ENCODE assay signal across 12 cellular contexts in genomic region chr11:59901306-59901705, GRCh38. TPM values are rescaled to one million over a fixed set of nuclear protein-coding genes. Genes with fewer than 3 reads are reported as not detected.
DNase-seq lines count a peak whose midpoint lies in the region; FAIRE-seq and TF ChIP-seq lines count a peak whose summit lies in the region.
"Had no signal": no experiment of that assay in that cellular context is flagged by ENCODE, and none has a peak within 500 bp of the region (broad histone marks: within the 10 kb centered on the region; RNA-seq: fewer than 3 reads in every experiment).

No MANE protein-coding gene starts in this region.

- H3F3A ChIP-seq in Loucy (ENCODE audit: low read depth), result peaks cover 5% of the 10 kb centered on the region; the same call in 1 of the 2 replicates

- no peak overlapping the region for H3K4me3 Mint-ChIP-seq in T-helper 2 cell treated with Interferon-gamma antibody and Interleukin-4, amounts not matched to agents 5 μg/mL and 100 μg/mL, for 36 hours
- H3K4me3 Mint-ChIP-seq: activated naive CD8-positive, alpha-beta T cell treated with anti-CD3 and anti-CD28 coated beads, Interleukin-2, amount 50 U/mL, for 24 hours; T-helper 1 cell treated with Interleukin-12 subunit alpha and Interleukin-12 subunit beta and Interleukin-4 antibody, amounts not matched to agents 30 μg/mL and 1 μg/mL, for 36 hours had no signal

- H4K20me1 ChIP-seq in Loucy (ENCODE audit: insufficient read depth, low read length, poor library complexity, severe bottlenecking), result no peaks in the 10 kb centered on the region
- H4K20me1 ChIP-seq in keratinocyte (ENCODE audit: control insufficient read depth, extremely low read depth, insufficient read depth, low read length), result no peaks in the 10 kb centered on the region

- no peaks in the 10 kb centered on the region for H3K27me3 ChIP-seq in Loucy (ENCODE audit: insufficient read depth, low read length, poor library complexity, severe bottlenecking)
- H3K27me3 ChIP-seq in brain microvascular endothelial cell (replicated peaks), result no peaks in the 10 kb centered on the region
- H3K27me3 ChIP-seq in keratinocyte (ENCODE audit: control insufficient read depth, extremely low read depth, insufficient read depth, low read length), result no peaks in the 10 kb centered on the region
- H3K27me3 ChIP-seq: suprapubic skin had no signal

- H3K27me3 Mint-ChIP-seq in T-helper 2 cell treated with Interferon-gamma antibody and Interleukin-4, amounts not matched to agents 5 μg/mL and 100 μg/mL, for 36 hours (ENCODE audit: low read depth), result peaks cover 4% of the 10 kb centered on the region

- no peaks in the 10 kb centered on the region for H3K9me1 ChIP-seq in keratinocyte (ENCODE audit: control insufficient read depth, extremely low read depth, insufficient read depth, low read length)

- H3K9me3 Mint-ChIP-seq in T-helper 2 cell treated with Interferon-gamma antibody and Interleukin-4, amounts not matched to agents 5 μg/mL and 100 μg/mL, for 36 hours, result no peaks in the 10 kb centered on the region
- H3K9me3 Mint-ChIP-seq: activated naive CD8-positive, alpha-beta T cell treated with anti-CD3 and anti-CD28 coated beads, Interleukin-2, amount 50 U/mL, for 24 hours; T-helper 1 cell treated with Interleukin-12 subunit alpha and Interleukin-12 subunit beta and Interleukin-4 antibody, amounts not matched to agents 30 μg/mL and 1 μg/mL, for 36 hours had no signal

- H3K4me1 ChIP-seq in Loucy (ENCODE audit: insufficient read depth, low read length, poor library complexity, severe bottlenecking), result peaks cover 26% of the 10 kb centered on the region
- H3K4me1 ChIP-seq in keratinocyte (ENCODE audit: control insufficient read depth, extremely low read depth, insufficient read depth, low read length), result peaks cover 13% of the 10 kb centered on the region

- in situ Hi-C loops in brain microvascular endothelial cell (cut with HindIII; ENCODE audit: low pct_ligation_motif_present, low sequenced_read_pairs), result no loop called here

- no peak overlapping the region for H3K4me3 ChIP-seq in Loucy (ENCODE audit: low read length, poor library complexity, severe bottlenecking)
- no peak overlapping the region for H3K4me3 ChIP-seq in brain microvascular endothelial cell (ENCODE audit: low read depth, low read length)
- peak overlapping the region in 2 of 3 experiments; percentile 40 to 55 for H3K4me3 ChIP-seq in keratinocyte (ENCODE audit: control insufficient read depth in 2 of 3, extremely low read depth in 1 of 3, insufficient read depth in 2 of 3, low read depth in 1 of 3, low read length in 3 of 3)
- H3K4me3 ChIP-seq: suprapubic skin had no signal

- H3K36me3 ChIP-seq in Loucy (ENCODE audit: insufficient read depth, low read length), result no peaks in the 10 kb centered on the region
- H3K36me3 ChIP-seq in brain microvascular endothelial cell (replicated peaks), result no peaks in the 10 kb centered on the region
- H3K36me3 ChIP-seq in keratinocyte (ENCODE audit: control insufficient read depth in 2 of 2, extremely low read depth in 1 of 2, insufficient read depth in 2 of 2, low read length in 2 of 2), result no peaks in the 10 kb centered on the region
- H3K36me3 ChIP-seq: suprapubic skin had no signal

- H3K4me2 ChIP-seq in Loucy (ENCODE audit: low read depth, low read length, poor library complexity, severe bottlenecking), result peak overlapping the region; percentile 33
- peak overlapping the region; percentile 76 for H3K4me2 ChIP-seq in keratinocyte (ENCODE audit: control insufficient read depth, extremely low read depth, insufficient read depth, low read depth, low read length)

- H3K9me3 ChIP-seq in Loucy (ENCODE audit: insufficient read depth, low read depth, low read length) (no peaks in the 10 kb centered on the region), keratinocyte (ENCODE audit: control insufficient read depth, low read depth, low read length) (no peaks in the 10 kb centered on the region)
- H3K9me3 ChIP-seq: suprapubic skin had no signal

- H3K9ac ChIP-seq in Loucy (ENCODE audit: low read depth, low read length, poor library complexity, severe bottlenecking), result peak overlapping the region; percentile 46
- peak overlapping the region; percentile 54 for H3K9ac ChIP-seq in keratinocyte (ENCODE audit: control insufficient read depth, extremely low read depth, insufficient read depth, low read length)

- no peak overlapping the region for H3K27ac Mint-ChIP-seq in T-helper 2 cell treated with Interferon-gamma antibody and Interleukin-4, amounts not matched to agents 5 μg/mL and 100 μg/mL, for 36 hours
- H3K27ac Mint-ChIP-seq: activated naive CD8-positive, alpha-beta T cell treated with anti-CD3 and anti-CD28 coated beads, Interleukin-2, amount 50 U/mL, for 24 hours; T-helper 1 cell treated with Interleukin-12 subunit alpha and Interleukin-12 subunit beta and Interleukin-4 antibody, amounts not matched to agents 30 μg/mL and 1 μg/mL, for 36 hours had no signal

- peak overlapping the region; percentile 82 for H3K27ac ChIP-seq in brain microvascular endothelial cell
- H3K27ac ChIP-seq in keratinocyte (ENCODE audit: control insufficient read depth, insufficient read depth, low read length), result peak overlapping the region; percentile 63
- H3K27ac ChIP-seq: suprapubic skin had no signal

- no peaks in the 10 kb centered on the region for H3K4me1 Mint-ChIP-seq in T-helper 2 cell treated with Interferon-gamma antibody and Interleukin-4, amounts not matched to agents 5 μg/mL and 100 μg/mL, for 36 hours (ENCODE audit: low read depth)
- H3K4me1 Mint-ChIP-seq: activated naive CD8-positive, alpha-beta T cell treated with anti-CD3 and anti-CD28 coated beads, Interleukin-2, amount 50 U/mL, for 24 hours had no signal

- H3K9me2 ChIP-seq in Loucy (replicated peaks; ENCODE audit: low read depth, low read length), result no peaks in the 10 kb centered on the region

- DNase-seq in CD1c-positive myeloid dendritic cell (ENCODE audit: extremely low spot score) (peak; percentile 19), brain microvascular endothelial cell (peak; percentile 95), keratinocyte (ENCODE audit: low read depth, low spot score) (no peak), HuH-7.5 (ENCODE audit: low spot score) (no peak), NCI-H524 (lab: John Stamatoyannopoulos, UW) (no peak)
- DNase-seq in stimulated activated CD4-positive, alpha-beta T cell treated with anti-CD3 and anti-CD28 coated beads, Interleukin-4, amount 100 ng/mL, for 4 hours, result no peak
- DNase-seq in T-helper 2 cell treated with Interferon-gamma antibody and Interleukin-4, amounts not matched to agents 5 μg/mL and 100 μg/mL, for 36 hours (ENCODE audit: low spot score), result no peak
- DNase-seq: activated naive CD8-positive, alpha-beta T cell treated with anti-CD3 and anti-CD28 coated beads, Interleukin-2, amount 50 U/mL, for 24 hours; NCI-H1105 had no signal

- FAIRE-seq in keratinocyte (lab: Jason Lieb, UNC), result peak; percentile 88

- TF ChIP-seq CTCF in Loucy (conservative IDR thresholded peaks at IDR 0.05; ENCODE audit: low read length) (no peak), brain microvascular endothelial cell (IDR thresholded peaks at IDR 0.05; ENCODE audit: low read depth, low read length, missing control alignments) (no peak), keratinocyte (optimal IDR thresholded peaks at IDR 0.05 in 1 of 3, IDR thresholded peaks at IDR 0.05 in 1 of 3, conservative IDR thresholded peaks at IDR 0.05 in 1 of 3; ENCODE audit: extremely low read depth in 1 of 3, insufficient read depth in 2 of 3, low read length in 3 of 3) (no peak)

- H2AFZ ChIP-seq in Loucy (ENCODE audit: low read length) (peak overlapping the region; percentile 71), keratinocyte (ENCODE audit: control insufficient read depth, low read length) (peak overlapping the region; percentile 58)

- H3K36me3 Mint-ChIP-seq in T-helper 2 cell treated with Interferon-gamma antibody and Interleukin-4, amounts not matched to agents 5 μg/mL and 100 μg/mL, for 36 hours (ENCODE audit: low read depth), result no peaks in the 10 kb centered on the region

- no peaks in the 10 kb centered on the region for H3K79me2 ChIP-seq in Loucy (ENCODE audit: insufficient read depth, low read length)
- no peaks in the 10 kb centered on the region for H3K79me2 ChIP-seq in keratinocyte (ENCODE audit: control insufficient read depth, insufficient read depth, low read length)

- dilution Hi-C loops in keratinocyte (cut with MboI; ENCODE audit: extremely low pct_ligation_motif_present, low sequenced_read_pairs), result no loop called here

RNA-seq across cellular contexts. Expression of gene OOSP3, which starts 22.7 kb away (rescaled TPM):
- polyA plus RNA-seq in keratinocyte, result 0.09 to 0.14 TPM in 2 of 3 replicates, not detected in the other
- polyA plus RNA-seq in keratinocyte (2011; ENCODE audit: low read depth), result not detected
- 0.16 TPM in 1 of 2 replicates, not detected in the other for polyA plus RNA-seq in keratinocyte (2011; cell fraction: cytosol; rRNA removed)
- 0.15 TPM in 1 of 2 replicates, not detected in the other for polyA plus RNA-seq in keratinocyte (2011; cell fraction: nucleus; rRNA removed)
- polyA plus RNA-seq in keratinocyte (2012; ENCODE audit: low replicate concordance), result not detected in 2 replicates
- not detected in 3 replicates for polyA minus RNA-seq in keratinocyte
- not detected for polyA minus RNA-seq in keratinocyte (2011; cell fraction: cytosol; rRNA and poly(A)+ RNA removed)
- not detected in 2 replicates for polyA minus RNA-seq in keratinocyte (2011; cell fraction: nucleus; rRNA and poly(A)+ RNA removed)

RNA-seq across cellular contexts. Expression of gene TCN1, which starts 35.0 kb away (rescaled TPM):
- 3.7 to 6.9 TPM (median 3.9 TPM) in 3 replicates for polyA plus RNA-seq in keratinocyte
- 7.0 TPM for polyA plus RNA-seq in keratinocyte (2011; ENCODE audit: low read depth)
- polyA plus RNA-seq in keratinocyte (2011; cell fraction: cytosol; rRNA removed), result 2.4 and 4.2 TPM in 2 replicates
- 8.6 and 12.3 TPM in 2 replicates for polyA plus RNA-seq in keratinocyte (2011; cell fraction: nucleus; rRNA removed)
- 2.2 and 3.2 TPM in 2 replicates for polyA plus RNA-seq in keratinocyte (2012; ENCODE audit: low replicate concordance)
- 1.2 to 6.1 TPM (median 1.2 TPM) in 3 replicates for polyA minus RNA-seq in keratinocyte
- 5.6 TPM for polyA minus RNA-seq in keratinocyte (2011; cell fraction: cytosol; rRNA and poly(A)+ RNA removed)
- polyA minus RNA-seq in keratinocyte (2011; cell fraction: nucleus; rRNA and poly(A)+ RNA removed), result 4.5 and 7.6 TPM in 2 replicates

RNA-seq across cellular contexts. Expression of gene OOSP1, which starts 36.9 kb away (rescaled TPM):
- polyA plus RNA-seq in keratinocyte, result not detected in 3 replicates
- polyA plus RNA-seq in keratinocyte (2011; ENCODE audit: low read depth), result not detected
- not detected in 2 replicates for polyA plus RNA-seq in keratinocyte (2011; cell fraction: cytosol; rRNA removed)
- polyA plus RNA-seq in keratinocyte (2011; cell fraction: nucleus; rRNA removed), result 0.21 TPM in 1 of 2 replicates, not detected in the other
- not detected in 2 replicates for polyA plus RNA-seq in keratinocyte (2012; ENCODE audit: low replicate concordance)
- polyA minus RNA-seq in keratinocyte, result not detected in 3 replicates
- not detected for polyA minus RNA-seq in keratinocyte (2011; cell fraction: cytosol; rRNA and poly(A)+ RNA removed)
- polyA minus RNA-seq in keratinocyte (2011; cell fraction: nucleus; rRNA and poly(A)+ RNA removed), result not detected in 2 replicates

RNA-seq across cellular contexts. Expression of gene CBLIF, which starts 56.0 kb away (rescaled TPM):
- not detected in 3 replicates for polyA plus RNA-seq in keratinocyte
- polyA plus RNA-seq in keratinocyte (2011; ENCODE audit: low read depth), result not detected
- not detected in 2 replicates for polyA plus RNA-seq in keratinocyte (2011; cell fraction: cytosol; rRNA removed)
- not detected in 2 replicates for polyA plus RNA-seq in keratinocyte (2011; cell fraction: nucleus; rRNA removed)
- polyA plus RNA-seq in keratinocyte (2012; ENCODE audit: low replicate concordance), result not detected in 2 replicates
- not detected in 3 replicates for polyA minus RNA-seq in keratinocyte
- polyA minus RNA-seq in keratinocyte (2011; cell fraction: cytosol; rRNA and poly(A)+ RNA removed), result not detected
- polyA minus RNA-seq in keratinocyte (2011; cell fraction: nucleus; rRNA and poly(A)+ RNA removed), result not detected in 2 replicates

Comparison
In these comparisons a context has a peak if more than half of its experiments do, and no peak if none do; other contexts are left out.
1. DNase-seq: peak in CD1c-positive myeloid dendritic cell (single experiment) and brain microvascular endothelial cell (single experiment); none in keratinocyte (single experiment), stimulated activated CD4-positive, alpha-beta T cell treated with anti-CD3 and anti-CD28 coated beads, Interleukin-4, amount 100 ng/mL, for 4 hours (0 of 2), T-helper 2 cell treated with Interferon-gamma antibody and Interleukin-4, amounts not matched to agents 5 μg/mL and 100 μg/mL, for 36 hours (single experiment), HuH-7.5 (single experiment) and NCI-H524 (0 of 2).
2. H3K4me3 ChIP-seq: peak in keratinocyte (2 of 3); none in Loucy (single experiment) and brain microvascular endothelial cell (single experiment).